10 cellular contexts compared by ENCODE assay signal in genomic region chr1:76764638-76765572, GRCh38.
DNase-seq lines count a peak whose midpoint lies in the region; ATAC-seq lines count a peak whose summit lies in the region.
"Had no signal": no experiment of that assay in that cellular context is flagged by ENCODE, and none has a peak within 500 bp of the region (broad histone marks: within the 10 kb centered on the region; RNA-seq: fewer than 3 reads in every experiment).

No MANE protein-coding gene starts in this region.

- no peaks in the 10 kb centered on the region for H3K79me1 ChIP-seq in mesendoderm (ENCODE audit: low read length)

- H3K4me1 ChIP-seq in stomach smooth muscle (ENCODE audit: control insufficient read depth, insufficient read depth, low read length), result no peaks in the 10 kb centered on the region
- no peaks in the 10 kb centered on the region for H3K4me1 ChIP-seq in mesendoderm (ENCODE audit: control insufficient read depth, low read depth, low read length)

- H3K9me3 ChIP-seq in stomach smooth muscle (ENCODE audit: control insufficient read depth in 2 of 2, low read length in 2 of 2), result peaks cover 0 to 3% of the 10 kb centered on the region in 2 donors

- H3K27me3 ChIP-seq in stomach smooth muscle (ENCODE audit: control insufficient read depth in 1 of 2, insufficient read depth in 2 of 2, low read length in 2 of 2) (no peaks in the 10 kb centered on the region), mesendoderm (ENCODE audit: insufficient read depth, low read length, poor library complexity) (no peaks in the 10 kb centered on the region)

- no peak overlapping the region for H3K56ac ChIP-seq in mesendoderm (ENCODE audit: low read length)

- H3K23ac ChIP-seq in mesendoderm (ENCODE audit: low read length), result no peak overlapping the region

- H4K5ac ChIP-seq in mesendoderm (ENCODE audit: low read length), result no peak overlapping the region

- H3K36me3 ChIP-seq in stomach smooth muscle (ENCODE audit: control insufficient read depth in 2 of 2, insufficient read depth in 2 of 2, low read length in 2 of 2), result no peaks in the 10 kb centered on the region
- no peaks in the 10 kb centered on the region for H3K36me3 ChIP-seq in mesendoderm (ENCODE audit: control insufficient read depth, insufficient read depth, low read length)

- no peak overlapping the region for H2AK5ac ChIP-seq in mesendoderm (ENCODE audit: low read length)

- DNase-seq in NCI-H1105 (lab: John Stamatoyannopoulos, UW), result peak; percentile 92
- DNase-seq in NCI-H774 (lab: John Stamatoyannopoulos, UW), result peak; percentile 57
- DNase-seq in Right ventricle myocardium superior, result peak; percentile 37
- DNase-seq in GM19240 (ENCODE audit: insufficient read length, low spot score), result no peak
- DNase-seq in stimulated activated CD8-positive, alpha-beta memory T cell treated with anti-CD3 and anti-CD28 coated beads, Interleukin-4, amount 100 ng/mL, for 48 hours, result no peak
- DNase-seq in mesendoderm, result no peak
- DNase-seq: activated CD8-positive, alpha-beta memory T cell treated with anti-CD3 and anti-CD28 coated beads, Interleukin-2, amount 50 U/mL, for 48 hours; Kasumi-1 had no signal

- H3K4me2 ChIP-seq in mesendoderm (ENCODE audit: low read length), result no peak overlapping the region

- H3K18ac ChIP-seq in mesendoderm (ENCODE audit: low read length), result no peak overlapping the region

- no CpG with 5 or more reads among the region's 27 CpGs for WGBS in mesendoderm (ENCODE audit: extremely low coverage, insufficient coverage, low lambda C conversion rate)

- intact Hi-C loops in Right ventricle myocardium superior (cut with DNase I), result no loop called here

- H3K4ac ChIP-seq in mesendoderm (ENCODE audit: low read depth, low read length), result no peak overlapping the region

- H3K4me3 ChIP-seq in stomach smooth muscle (ENCODE audit: low read length in 2 of 2) (peak overlapping the region; percentile 7 to 60), mesendoderm (ENCODE audit: low read length) (no peak overlapping the region)

- H2BK120ac ChIP-seq in mesendoderm (ENCODE audit: low read depth, low read length), result no peak overlapping the region

- H3K27ac ChIP-seq in stomach smooth muscle (ENCODE audit: low read length) (no peak overlapping the region), mesendoderm (ENCODE audit: low read depth, low read length) (no peak overlapping the region)

- H3K9ac ChIP-seq in stomach smooth muscle (ENCODE audit: low read length in 2 of 2) (no peak overlapping the region), mesendoderm (ENCODE audit: low read length) (no peak overlapping the region)

- no peaks in the 10 kb centered on the region for H3K79me2 ChIP-seq in mesendoderm (ENCODE audit: control insufficient read depth, insufficient read depth, low read length)

- H4K8ac ChIP-seq in mesendoderm (ENCODE audit: low read depth, low read length), result no peak overlapping the region

- ATAC-seq in Right ventricle myocardium superior (ENCODE audit: poor library complexity) (peak; percentile 70), HG02981 (IDR thresholded peaks at IDR 0.05; ENCODE audit: unreplicated experiment) (no peak)

- no peak overlapping the region for H2BK15ac ChIP-seq in mesendoderm (replicated peaks; ENCODE audit: low read depth)

- no peak overlapping the region for H2BK5ac ChIP-seq in mesendoderm (ENCODE audit: low read length)

Comparison
In these comparisons a context has a peak if more than half of its experiments do, and no peak if none do; other contexts are left out.
1. DNase-seq: peak in NCI-H1105 (single experiment), NCI-H774 (single experiment) and Right ventricle myocardium superior (single experiment); none in GM19240 (single experiment), stimulated activated CD8-positive, alpha-beta memory T cell treated with anti-CD3 and anti-CD28 coated beads, Interleukin-4, amount 100 ng/mL, for 48 hours (single experiment) and mesendoderm (single experiment).